Comparison of ENCODE assay signal across 12 cellular contexts in genomic region chr3:113249111-113249510, GRCh38. TPM values are rescaled to one million over a fixed set of nuclear protein-coding genes. Genes with fewer than 3 reads are reported as not detected.
DNase-seq lines count a peak whose midpoint lies in the region; ATAC-seq and TF ChIP-seq lines count a peak whose summit lies in the region.
"Had no signal": no experiment of that assay in that cellular context is flagged by ENCODE, and none has a peak within 500 bp of the region (broad histone marks: within the 10 kb centered on the region; RNA-seq: fewer than 3 reads in every experiment).

No MANE protein-coding gene starts in this region.

- H3K27ac ChIP-seq in SJCRH30 (peak overlapping the region; percentile 48), sigmoid colon (peak overlapping the region; percentile 78 to 85 (median 83)), spleen (peak overlapping the region in 3 of 8 donors; percentile 6 to 54 (median 9))
- H3K27ac ChIP-seq: SK-N-MC had no signal

- TF ChIP-seq CTCF in fibroblast of pulmonary artery (IDR thresholded peaks at IDR 0.05; ENCODE audit: low read length, missing control alignments) (no peak), sigmoid colon (IDR thresholded peaks at IDR 0.05) (no peak), spleen (IDR thresholded peaks at IDR 0.05 in 8 of 11, conservative IDR thresholded peaks at IDR 0.05 in 3 of 11) (no peak)

- peak in 1 of 4 donors; percentile 50 for TF ChIP-seq EP300 in sigmoid colon (IDR thresholded peaks at IDR 0.05)

- TF ChIP-seq POLR2A in sigmoid colon (IDR thresholded peaks at IDR 0.05), result no peak
- no peak for TF ChIP-seq POLR2A in spleen (IDR thresholded peaks at IDR 0.05)

- DNase-seq in Daoy (ENCODE audit: low read depth) (peak; percentile 78), SJCRH30 (peak; percentile 59 to 63), fibroblast of pulmonary artery (ENCODE audit: low read depth) (peak; percentile 76), sigmoid colon (peak; percentile 74), spleen (no peak), LoVo (ENCODE audit: low spot score) (no peak)
- DNase-seq: DMS153, NCI-H1105, testis had no signal

- peaks cover 6% of the 10 kb centered on the region; the same call in 1 of the 2 replicates for H3K36me3 ChIP-seq in SJCRH30
- peaks cover 18 to 32% (median 26%) of the 10 kb centered on the region in 4 donors for H3K36me3 ChIP-seq in sigmoid colon
- no peaks in the 10 kb centered on the region for H3K36me3 ChIP-seq in spleen

- H3K4me1 ChIP-seq in SJCRH30 (peaks cover 43% of the 10 kb centered on the region), sigmoid colon (peaks cover 0 to 80% (median 68%) of the 10 kb centered on the region in 4 donors), spleen (peaks cover 0 to 5% (median 0%) of the 10 kb centered on the region in 6 donors)

- ATAC-seq in HG03159 (IDR thresholded peaks at IDR 0.05; ENCODE audit: unreplicated experiment) (no peak), GM21528 (IDR thresholded peaks at IDR 0.05; ENCODE audit: low FRiP score, unreplicated experiment) (no peak)

- no peaks in the 10 kb centered on the region for H3K9me3 ChIP-seq in SJCRH30 (replicated peaks)
- H3K9me3 ChIP-seq in sigmoid colon, result no peaks in the 10 kb centered on the region
- H3K9me3 ChIP-seq in spleen, result no peaks in the 10 kb centered on the region
- H3K9me3 ChIP-seq: testis had no signal

- intact Hi-C loops in sigmoid colon (cut with DNase I) (no loop called here), spleen (cut with DNase I; ENCODE audit: low total_unique reads) (no loop called here)

- 60 to 69% methylated on average over 3 of the region's 3 CpGs for WGBS in sigmoid colon, 2 donors
- 57 to 84% (median 66%) methylated on average over 3 of the region's 3 CpGs for WGBS in spleen, 5 donors

- no peaks in the 10 kb centered on the region for H3K27me3 ChIP-seq in SJCRH30
- no peaks in the 10 kb centered on the region for H3K27me3 ChIP-seq in sigmoid colon
- H3K27me3 ChIP-seq in spleen (replicated peaks in 1 of 7), result no peaks in the 10 kb centered on the region
- H3K27me3 ChIP-seq: testis had no signal

- no peak overlapping the region for H3K4me3 ChIP-seq in SJCRH30
- H3K4me3 ChIP-seq in fibroblast of pulmonary artery (replicated peaks; ENCODE audit: low read depth, low read length), result no peak overlapping the region
- H3K4me3 ChIP-seq in sigmoid colon, result no peak overlapping the region
- H3K4me3 ChIP-seq in spleen, result no peak overlapping the region
- H3K4me3 ChIP-seq: SK-N-MC, testis had no signal

RNA-seq across cellular contexts. Expression of gene BOC, which starts 37.8 kb away (rescaled TPM):
- 4.4 and 5.0 TPM in 2 replicates for total RNA-seq in Daoy (2014; rRNA removed; shearing (Covaris generic))
- 13.4 and 15.3 TPM in 2 replicates for total RNA-seq in SJCRH30 (2014; rRNA removed; shearing (Covaris generic))
- total RNA-seq in sigmoid colon, result 100 to 1,000 TPM in 2 of 4 donors, 10 to 100 TPM in 2; 80.3 to 122 (median 103) TPM
- polyA plus RNA-seq in sigmoid colon, result 10 to 100 TPM in 1 of 3 donors, 1 to 10 TPM in 2; 1.6 to 10.6 (median 4.2) TPM
- 10 to 100 TPM in 6 of 7 donors, 1 to 10 TPM in 1; 8.8 to 21.9 (median 16.6) TPM for total RNA-seq in spleen
- polyA plus RNA-seq in spleen, result 1 to 10 TPM; 1.5 to 1.7 (median 1.6) TPM

Comparison
In these comparisons a context has a peak if more than half of its experiments do, and no peak if none do; other contexts are left out.
1. DNase-seq: peak in Daoy (single experiment), SJCRH30 (2 of 2), fibroblast of pulmonary artery (single experiment) and sigmoid colon (single experiment); none in spleen (single experiment) and LoVo (single experiment).